Comparison of ENCODE assay signal across 15 cellular contexts in the genomic region with DNA sequence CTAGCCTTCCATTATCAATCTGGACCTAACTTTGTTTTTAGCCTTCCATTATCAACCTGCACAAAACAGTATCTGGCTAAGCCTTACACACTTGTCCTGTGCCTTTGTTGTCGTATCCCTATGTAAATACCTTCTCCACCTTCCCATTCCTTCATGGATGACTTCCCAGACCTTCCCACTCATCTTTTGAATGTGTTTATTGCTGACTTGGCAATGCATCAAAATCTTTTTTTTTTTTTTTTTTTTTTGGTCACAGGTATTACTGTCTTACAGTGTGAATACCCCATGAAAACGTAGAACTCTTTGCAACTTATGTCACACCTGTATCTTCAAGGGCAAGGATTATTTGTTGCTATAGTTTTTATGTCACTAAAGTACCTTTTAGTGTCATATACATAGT. TPM values are rescaled to one million over a fixed set of nuclear protein-coding genes. Genes with fewer than 3 reads are reported as not detected.
DNase-seq lines count a peak whose midpoint lies in the region; ATAC-seq, FAIRE-seq and TF ChIP-seq lines count a peak whose summit lies in the region.
"Had no signal": no experiment of that assay in that cellular context is flagged by ENCODE, and none has a peak within 500 bp of the region (broad histone marks: within the 10 kb centered on the region; RNA-seq: fewer than 3 reads in every experiment).

No MANE protein-coding gene starts in this region.

- H3K23ac ChIP-seq in neuronal stem cell (ENCODE audit: low read depth, low read length, poor library complexity), result no peak overlapping the region

- H4K20me1 ChIP-seq in keratinocyte (ENCODE audit: control insufficient read depth, extremely low read depth, insufficient read depth, low read length), result no peaks in the 10 kb centered on the region

- no peak overlapping the region for H2BK5ac ChIP-seq in neuronal stem cell (ENCODE audit: low read length)

- H3K4me3 ChIP-seq in keratinocyte (ENCODE audit: control insufficient read depth in 2 of 3, extremely low read depth in 1 of 3, insufficient read depth in 2 of 3, low read depth in 1 of 3, low read length in 3 of 3) (no peak overlapping the region), neuronal stem cell (ENCODE audit: low read length in 2 of 2) (no peak overlapping the region)

- no peak overlapping the region for H2BK12ac ChIP-seq in neuronal stem cell (ENCODE audit: low read length)

- H2BK120ac ChIP-seq in neuronal stem cell (ENCODE audit: low read depth, low read length), result no peak overlapping the region

- TF ChIP-seq CTCF in keratinocyte (optimal IDR thresholded peaks at IDR 0.05 in 1 of 3, IDR thresholded peaks at IDR 0.05 in 1 of 3, conservative IDR thresholded peaks at IDR 0.05 in 1 of 3; ENCODE audit: extremely low read depth in 1 of 3, insufficient read depth in 2 of 3, low read length in 3 of 3) (no peak), omental fat pad (IDR thresholded peaks at IDR 0.05) (no peak)

- no peaks in the 10 kb centered on the region for H3K4me1 ChIP-seq in keratinocyte (ENCODE audit: control insufficient read depth, extremely low read depth, insufficient read depth, low read length)
- H3K4me1 ChIP-seq in neuronal stem cell (ENCODE audit: control insufficient read depth in 2 of 2, insufficient read depth in 1 of 2, low read depth in 1 of 2, low read length in 2 of 2), result peaks cover 0 to 1% of the 10 kb centered on the region in 2 donors
- H3K4me1 ChIP-seq: Caco-2 had no signal

- no peak overlapping the region for H3K4ac ChIP-seq in neuronal stem cell (ENCODE audit: low read length)

- H3K4me2 ChIP-seq in keratinocyte (ENCODE audit: control insufficient read depth, extremely low read depth, insufficient read depth, low read depth, low read length) (no peak overlapping the region), neuronal stem cell (ENCODE audit: insufficient read depth, low read length, poor library complexity, severe bottlenecking) (no peak overlapping the region)

- no peak overlapping the region for H2AFZ ChIP-seq in keratinocyte (ENCODE audit: control insufficient read depth, low read length)
- no peak overlapping the region for H2AFZ ChIP-seq in neuronal stem cell (ENCODE audit: low read length)

- no peaks in the 10 kb centered on the region for H3K9me1 ChIP-seq in keratinocyte (ENCODE audit: control insufficient read depth, extremely low read depth, insufficient read depth, low read length)

- no peaks in the 10 kb centered on the region for H3K79me2 ChIP-seq in keratinocyte (ENCODE audit: control insufficient read depth, insufficient read depth, low read length)

- ATAC-seq in omental fat pad (ENCODE audit: low FRiP score), result no peak

- no peak overlapping the region for H3K9ac ChIP-seq in keratinocyte (ENCODE audit: control insufficient read depth, extremely low read depth, insufficient read depth, low read length)
- H3K9ac ChIP-seq in neuronal stem cell (ENCODE audit: low read depth, low read length, poor library complexity), result no peak overlapping the region

- H3K27me3 ChIP-seq in keratinocyte (ENCODE audit: control insufficient read depth, extremely low read depth, insufficient read depth, low read length) (no peaks in the 10 kb centered on the region), neuronal stem cell (ENCODE audit: control insufficient read depth in 3 of 3, insufficient read depth in 3 of 3, low read depth in 1 of 3, low read length in 3 of 3) (no peaks in the 10 kb centered on the region)

- DNase-seq in DMS153 (lab: John Stamatoyannopoulos, UW), result peak; percentile 13
- DNase-seq in DMS153 treated with DMSO at 0.1 percent for 48 hours (lab: John Stamatoyannopoulos, UW; ENCODE audit: unreplicated experiment), result no peak
- peak; percentile 26 for DNase-seq in Caki2 (ENCODE audit: low read depth)
- DNase-seq in NCI-H2029 (lab: John Stamatoyannopoulos, UW), result peak; percentile 60
- no peak for DNase-seq in keratinocyte (ENCODE audit: low read depth, low spot score)
- DNase-seq in omental fat pad (ENCODE audit: low spot score), result no peak
- DNase-seq in neuronal stem cell (ENCODE audit: low spot score), result no peak
- no peak for DNase-seq in activated T-cell treated with anti-CD3 and anti-CD28 coated beads for 4 hours
- DNase-seq: Caco-2, H7, Karpas-422, NCI-H1436, NCI-H524 had no signal

- peaks cover 2 to 3% of the 10 kb centered on the region in 2 experiments for H3K36me3 ChIP-seq in keratinocyte (ENCODE audit: control insufficient read depth in 2 of 2, extremely low read depth in 1 of 2, insufficient read depth in 2 of 2, low read length in 2 of 2)
- H3K36me3 ChIP-seq in neuronal stem cell (replicated peaks in 1 of 2; ENCODE audit: control insufficient read depth in 2 of 2, insufficient read depth in 2 of 2, low read length in 2 of 2), result peaks cover 2 to 37% of the 10 kb centered on the region in 2 donors

- H3K14ac ChIP-seq in neuronal stem cell (ENCODE audit: low read length), result no peak overlapping the region

- H2AK5ac ChIP-seq in neuronal stem cell (ENCODE audit: low read depth, low read length), result no peak overlapping the region

- no peak overlapping the region for H2BK15ac ChIP-seq in neuronal stem cell (ENCODE audit: low read length)

- WGBS in neuronal stem cell (ENCODE audit: extremely low coverage in 2 of 2, insufficient read length in 2 of 2, insufficient replicate concordance in 1 of 2), 2 donors, result no CpG with 5 or more reads among the region's 2 CpGs

- H4K8ac ChIP-seq in neuronal stem cell (ENCODE audit: low read depth, low read length), result no peak overlapping the region

- H3K9me3 ChIP-seq in keratinocyte (ENCODE audit: control insufficient read depth, low read depth, low read length), result no peaks in the 10 kb centered on the region
- no peaks in the 10 kb centered on the region for H3K9me3 ChIP-seq in neuronal stem cell (replicated peaks in 1 of 2; ENCODE audit: control insufficient read depth in 2 of 2, insufficient read depth in 1 of 2, low read depth in 1 of 2, low read length in 2 of 2)
- H3K9me3 ChIP-seq: Caco-2 had no signal

- in situ Hi-C loops in Caki2 (cut with HindIII; ENCODE audit: low pct_unique_long_range_greater_than_20kb, low sequenced_read_pairs), result no loop called here

- dilution Hi-C loops in keratinocyte (cut with MboI; ENCODE audit: extremely low pct_ligation_motif_present, low sequenced_read_pairs), result no loop called here

- no peak overlapping the region for H3K18ac ChIP-seq in neuronal stem cell (ENCODE audit: low read length)

- peak; percentile 41 for FAIRE-seq in keratinocyte (lab: Jason Lieb, UNC)

- no peak overlapping the region for H4K91ac ChIP-seq in neuronal stem cell (ENCODE audit: low read depth, low read length, poor library complexity)

- H3K27ac ChIP-seq in keratinocyte (ENCODE audit: control insufficient read depth, insufficient read depth, low read length) (no peak overlapping the region), neuronal stem cell (replicated peaks; ENCODE audit: low read length) (no peak overlapping the region)
- H3K27ac ChIP-seq: 22Rv1, C4-2B had no signal

- H3K79me1 ChIP-seq in neuronal stem cell (ENCODE audit: low read depth, low read length), result no peaks in the 10 kb centered on the region

RNA-seq across cellular contexts. Expression of a gene that starts 25.7 kb away (rescaled TPM):
- 17.9 and 21.8 TPM in 2 replicates for total RNA-seq in Caki2 (2014; rRNA removed; shearing (Covaris generic); ENCODE audit: low replicate concordance)
- polyA plus RNA-seq in keratinocyte, result 59.5 to 69.6 TPM (median 67.9 TPM) in 3 replicates
- polyA plus RNA-seq in keratinocyte (2011; ENCODE audit: low read depth), result 13.1 TPM
- 58.7 and 74.6 TPM in 2 replicates for polyA plus RNA-seq in keratinocyte (2011; cell fraction: cytosol; rRNA removed)
- polyA plus RNA-seq in keratinocyte (2011; cell fraction: nucleus; rRNA removed), result 43.0 and 49.6 TPM in 2 replicates
- 39.8 and 50.0 TPM in 2 replicates for polyA plus RNA-seq in keratinocyte (2012; ENCODE audit: low replicate concordance)
- 59.6 to 101 TPM (median 99.2 TPM) in 3 replicates for polyA minus RNA-seq in keratinocyte
- polyA minus RNA-seq in keratinocyte (2011; cell fraction: cytosol; rRNA and poly(A)+ RNA removed), result 45.8 TPM
- polyA minus RNA-seq in keratinocyte (2011; cell fraction: nucleus; rRNA and poly(A)+ RNA removed), result 30.7 and 50.2 TPM in 2 replicates
- 10 to 100 TPM; 45.3 to 63.2 (median 50.4) TPM for total RNA-seq in omental fat pad
- 26.5 TPM for polyA plus RNA-seq in neuronal stem cell (2013, experiment 1 of 2)
- polyA plus RNA-seq in neuronal stem cell (2013, experiment 2 of 2), result 28.5 TPM

Comparison
In these comparisons a context has a peak if more than half of its experiments do, and no peak if none do; other contexts are left out.
1. DNase-seq: peak in DMS153 (single experiment), Caki2 (single experiment) and NCI-H2029 (single experiment); none in DMS153 treated with DMSO at 0.1 percent for 48 hours (single experiment), keratinocyte (single experiment), omental fat pad (single experiment), neuronal stem cell (single experiment) and activated T-cell treated with anti-CD3 and anti-CD28 coated beads for 4 hours (single experiment).